ENCODE assay signal across 8 cellular contexts in genomic region chr1:225816643-225817538, GRCh38. TPM values are rescaled to one million over a fixed set of nuclear protein-coding genes. Genes with fewer than 3 reads are reported as not detected.
DNase-seq lines count a peak whose midpoint lies in the region; ATAC-seq and TF ChIP-seq lines count a peak whose summit lies in the region.
"Had no signal": no experiment of that assay in that cellular context is flagged by ENCODE, and none has a peak within 500 bp of the region (broad histone marks: within the 10 kb centered on the region; RNA-seq: fewer than 3 reads in every experiment).

No MANE protein-coding gene starts in this region.

- no TSS peak for BruUV-seq in PC-3 (replicated peaks; lab: Mats Ljungman, UMichigan)

- H3K9ac ChIP-seq in PC-3 (ENCODE audit: low read length) (peak overlapping the region; percentile 57), muscle layer of colon (ENCODE audit: low read length) (peak overlapping the region; percentile 46)

- H3K9me3 ChIP-seq in PC-3 (ENCODE audit: low read length): no peaks in the 10 kb centered on the region
- no peaks in the 10 kb centered on the region for H3K9me3 ChIP-seq in esophagus squamous epithelium
- H3K9me3 ChIP-seq in muscle layer of colon (ENCODE audit: low read length): no peaks in the 10 kb centered on the region

- no peaks in the 10 kb centered on the region for H4K20me1 ChIP-seq in PC-3 (ENCODE audit: low read length)

- H2AFZ ChIP-seq in PC-3 (ENCODE audit: low read length): no peak overlapping the region

- DNase-seq in PC-3: no peak
- DNase-seq in esophagus squamous epithelium (lab: John Stamatoyannopoulos, UW): no peak
- DNase-seq in ureter (ENCODE audit: low spot score): peak; percentile 63
- no peak for DNase-seq in hepatic stellate cell (ENCODE audit: low spot score)
- no peak for DNase-seq in activated gamma-delta T cell treated with Interleukin-2 at 50 U/mL for 16 hours
- DNase-seq: stimulated activated CD4-positive, alpha-beta T cell treated with anti-CD3 and anti-CD28 coated beads, Interleukin-4, amount 100 ng/mL, for 1 hour had no signal

- H3K27ac ChIP-seq in PC-3 (ENCODE audit: low read length): peak overlapping the region; percentile 77
- peak overlapping the region; percentile 89 to 97 (median 96) for H3K27ac ChIP-seq in esophagus squamous epithelium
- peak overlapping the region; percentile 92 for H3K27ac ChIP-seq in muscle layer of colon (ENCODE audit: low read depth, low read length)

- ATAC-seq in PC-3 (peak; percentile 3), HG03439 (IDR thresholded peaks at IDR 0.05; ENCODE audit: unreplicated experiment) (no peak)

- H3K4me3 ChIP-seq in PC-3 (ENCODE audit: low read length) (no peak overlapping the region), esophagus squamous epithelium (peak overlapping the region in 1 of 4 donors; percentile 27), muscle layer of colon (ENCODE audit: low read depth in 1 of 2, low read length in 2 of 2) (peak overlapping the region; percentile 27 to 31)

- intact Hi-C loops in PC-3 (cut with micrococcal nuclease): no loop called here
- intact Hi-C loops in esophagus squamous epithelium (cut with DNase I): no loop called here

- no peak for TF ChIP-seq POLR2A in esophagus squamous epithelium (IDR thresholded peaks at IDR 0.05)

- H3K4me1 ChIP-seq in PC-3 (ENCODE audit: insufficient read depth, low read length) (peaks cover 40% of the 10 kb centered on the region), esophagus squamous epithelium (peaks cover 63 to 98% (median 92%) of the 10 kb centered on the region in 3 donors), muscle layer of colon (ENCODE audit: insufficient read depth, low read length) (peaks cover 83% of the 10 kb centered on the region)

- H3K27me3 ChIP-seq in PC-3 (ENCODE audit: low read length) (no peaks in the 10 kb centered on the region), esophagus squamous epithelium (no peaks in the 10 kb centered on the region), muscle layer of colon (ENCODE audit: control insufficient read depth in 1 of 2, insufficient read depth in 2 of 2, low read length in 2 of 2) (no peaks in the 10 kb centered on the region)

- H3K36me3 ChIP-seq in PC-3 (ENCODE audit: low read depth, low read length) (no peaks in the 10 kb centered on the region), esophagus squamous epithelium (peaks cover 0 to 5% (median 0%) of the 10 kb centered on the region in 3 donors), muscle layer of colon (ENCODE audit: insufficient read depth, low read length) (peaks cover 4% of the 10 kb centered on the region)

- POLR2A ChIA-PET in PC-3 (lab: Charles Lee; ENCODE audit: unreplicated experiment): no interaction called here

- H3F3A ChIP-seq in PC-3 (ENCODE audit: low read length, unreplicated experiment): no peaks in the 10 kb centered on the region

- H3K4me2 ChIP-seq in PC-3 (ENCODE audit: low read length): peak overlapping the region; percentile 49

- peaks cover 61% of the 10 kb centered on the region for H3K79me2 ChIP-seq in PC-3 (ENCODE audit: low read length)

- TF ChIP-seq CTCF in PC-3 (conservative IDR thresholded peaks at IDR 0.05; ENCODE audit: low read depth, low read length): no peak
- no peak for TF ChIP-seq CTCF in esophagus squamous epithelium (IDR thresholded peaks at IDR 0.05)

- 44 to 59% methylated on average over 8 to 12 of the region's 17 CpGs for WGBS in esophagus squamous epithelium, 2 donors

- CTCF ChIA-PET in PC-3 (lab: Charles Lee): no interaction called here

- no peaks in the 10 kb centered on the region for H3K9me2 ChIP-seq in PC-3 (replicated peaks; ENCODE audit: low read length)

RNA-seq across cellular contexts. Expression of gene EPHX1, which starts 7.0 kb away (rescaled TPM):
- 54.6 and 69.2 TPM in 2 replicates for total RNA-seq in PC-3 (2014; rRNA removed)
- 100 to 1,000 TPM in 3 of 4 donors, 10 to 100 TPM in 1; 78.7 to 237 (median 151) TPM for total RNA-seq in esophagus squamous epithelium
- total RNA-seq in ureter: 116 TPM

RNA-seq across cellular contexts. Expression of gene SRP9, which starts 39.3 kb away (rescaled TPM):
- total RNA-seq in PC-3 (2014; rRNA removed): 241 and 306 TPM in 2 replicates
- 100 to 1,000 TPM; 115 to 229 (median 175) TPM for total RNA-seq in esophagus squamous epithelium
- 249 TPM for total RNA-seq in ureter
